Comparison of ENCODE assay signal across 8 cellular contexts in the genomic region with DNA sequence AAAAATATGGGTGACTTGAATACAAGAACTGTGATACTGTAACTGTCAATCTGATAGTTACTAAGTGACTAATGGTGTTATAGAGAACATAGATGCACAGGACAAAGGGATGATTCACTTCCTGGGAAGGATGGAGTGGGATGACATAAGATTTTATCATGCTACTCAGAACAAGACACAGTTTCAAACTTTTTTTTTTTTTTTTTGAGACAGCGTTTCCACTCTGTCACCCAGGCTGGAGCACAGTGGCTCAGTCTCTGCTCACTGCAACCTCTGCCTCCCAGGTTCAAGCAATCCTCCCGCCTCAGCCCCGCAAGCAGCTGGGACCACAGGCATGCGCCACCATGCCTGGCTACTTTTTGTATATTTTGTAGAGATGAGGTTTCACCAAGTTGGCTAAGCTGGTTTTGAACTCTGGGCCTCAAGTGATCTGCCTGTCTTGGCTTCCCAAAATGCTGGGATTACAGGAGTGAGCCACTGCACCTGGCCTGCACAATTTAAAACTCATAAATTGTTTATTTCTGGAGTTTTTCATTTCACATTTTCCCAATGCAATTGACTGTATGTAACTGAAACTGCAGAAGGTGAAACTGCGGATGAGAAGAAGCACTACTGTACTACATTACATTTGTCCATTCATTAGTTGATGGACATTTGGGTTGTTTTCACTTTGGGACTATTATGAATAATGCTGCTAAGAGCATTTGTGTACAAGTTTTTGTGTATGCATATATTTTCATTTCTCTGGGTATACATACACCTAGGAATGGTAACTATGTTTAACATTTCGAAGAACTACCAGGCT. TPM values are rescaled to one million over a fixed set of nuclear protein-coding genes. Genes with fewer than 3 reads are reported as not detected.
DNase-seq lines count a peak whose midpoint lies in the region; TF ChIP-seq lines count a peak whose summit lies in the region.
"Had no signal": no experiment of that assay in that cellular context is flagged by ENCODE, and none has a peak within 500 bp of the region (broad histone marks: within the 10 kb centered on the region; RNA-seq: fewer than 3 reads in every experiment).

No MANE protein-coding gene starts in this region.

- H4K20me1 ChIP-seq in neural progenitor cell (ENCODE audit: low read depth), result no peaks in the 10 kb centered on the region

- DNase-seq in Kasumi-1 (lab: John Stamatoyannopoulos, UW) (peak; percentile 15 to 18), fibroblast of pulmonary artery (ENCODE audit: low read depth) (peak; percentile 89), Ammon's horn (ENCODE audit: low spot score) (no peak), neural progenitor cell (ENCODE audit: low spot score) (no peak), DMS153 treated with DMSO at 0.1 percent for 48 hours (lab: John Stamatoyannopoulos, UW; ENCODE audit: unreplicated experiment) (no peak)
- no peak for DNase-seq in activated CD4-positive, alpha-beta T cell treated with anti-CD3 and anti-CD28 coated beads, Interleukin-2, amount 10 ng/mL, durations not matched to agents 7 days and 5 days
- DNase-seq in stimulated activated CD8-positive, alpha-beta memory T cell treated with anti-CD3 and anti-CD28 coated beads, Interleukin-7, amount 100 ng/mL, for 24 hours (ENCODE audit: low read depth), result peak; percentile 25

- CTCF ChIA-PET in activated CD4-positive, alpha-beta T cell treated with anti-CD3 and anti-CD28 coated beads, Interleukin-2, amount 10 ng/mL, durations not matched to agents 7 days and 5 days (lab: Charles Lee), result interaction anchor here (1.0 kb wide), 2 partner anchors 23 to 34 kb away, joined by 4 to 5 read pairs; no protein-coding TSS in a partner anchor

- H3K79me2 ChIP-seq in neural progenitor cell (ENCODE audit: low read depth), result no peaks in the 10 kb centered on the region

- H3K27me3 ChIP-seq in neural progenitor cell, result no peaks in the 10 kb centered on the region

- no peaks in the 10 kb centered on the region for H3K27me3 Mint-ChIP-seq in activated CD4-positive, alpha-beta T cell treated with anti-CD3 and anti-CD28 coated beads, Interleukin-2, amount 10 ng/mL, durations not matched to agents 7 days and 5 days
- peaks cover 8% of the 10 kb centered on the region for H3K27me3 Mint-ChIP-seq in neural progenitor cell (ENCODE audit: insufficient read depth, low read depth)

- peaks cover 44% of the 10 kb centered on the region for H3K4me1 Mint-ChIP-seq in activated CD4-positive, alpha-beta T cell treated with anti-CD3 and anti-CD28 coated beads, Interleukin-2, amount 10 ng/mL, durations not matched to agents 7 days and 5 days
- peaks cover 16% of the 10 kb centered on the region for H3K4me1 Mint-ChIP-seq in neural progenitor cell

- H3K9me3 ChIP-seq in neural progenitor cell (ENCODE audit: low read depth), result no peaks in the 10 kb centered on the region

- no peak overlapping the region for H3K4me3 Mint-ChIP-seq in activated CD4-positive, alpha-beta T cell treated with anti-CD3 and anti-CD28 coated beads, Interleukin-2, amount 10 ng/mL, durations not matched to agents 7 days and 5 days
- H3K4me3 Mint-ChIP-seq in neural progenitor cell, result no peak overlapping the region

- H2AFZ ChIP-seq in neural progenitor cell (replicated peaks), result no peak overlapping the region

- H3K4me3 ChIP-seq in fibroblast of pulmonary artery (replicated peaks; ENCODE audit: low read depth, low read length) (no peak overlapping the region), neural progenitor cell (no peak overlapping the region)

- peak overlapping the region; percentile 47 for H3K27ac Mint-ChIP-seq in activated CD4-positive, alpha-beta T cell treated with anti-CD3 and anti-CD28 coated beads, Interleukin-2, amount 10 ng/mL, durations not matched to agents 7 days and 5 days
- no peak overlapping the region for H3K27ac Mint-ChIP-seq in neural progenitor cell

- peaks cover 5% of the 10 kb centered on the region for H3K36me3 Mint-ChIP-seq in activated CD4-positive, alpha-beta T cell treated with anti-CD3 and anti-CD28 coated beads, Interleukin-2, amount 10 ng/mL, durations not matched to agents 7 days and 5 days (ENCODE audit: low read depth)
- no peaks in the 10 kb centered on the region for H3K36me3 Mint-ChIP-seq in neural progenitor cell

- no peak overlapping the region for H3K27ac ChIP-seq in neural progenitor cell

- no peak overlapping the region for H3K4me2 ChIP-seq in neural progenitor cell

- H3K9me3 Mint-ChIP-seq in activated CD4-positive, alpha-beta T cell treated with anti-CD3 and anti-CD28 coated beads, Interleukin-2, amount 10 ng/mL, durations not matched to agents 7 days and 5 days, result peaks cover 6% of the 10 kb centered on the region
- peaks cover 3% of the 10 kb centered on the region for H3K9me3 Mint-ChIP-seq in neural progenitor cell

- H3K36me3 ChIP-seq in neural progenitor cell, result no peaks in the 10 kb centered on the region

- H3F3A ChIP-seq in neural progenitor cell (ENCODE audit: low read depth), result peaks cover 4% of the 10 kb centered on the region

- no peak overlapping the region for H3K9ac ChIP-seq in neural progenitor cell

- POLR2A ChIA-PET in activated CD4-positive, alpha-beta T cell treated with anti-CD3 and anti-CD28 coated beads, Interleukin-2, amount 10 ng/mL, durations not matched to agents 7 days and 5 days (lab: Charles Lee), result no interaction called here

- H3K4me1 ChIP-seq in neural progenitor cell, result peaks cover 6% of the 10 kb centered on the region

- TF ChIP-seq CTCF in fibroblast of pulmonary artery (IDR thresholded peaks at IDR 0.05; ENCODE audit: low read length, missing control alignments) (no peak), neural progenitor cell (IDR thresholded peaks at IDR 0.05) (no peak)

RNA-seq across cellular contexts. Expression of a gene that starts 40.6 kb away (rescaled TPM):
- total RNA-seq in activated CD4-positive, alpha-beta T cell treated with anti-CD3 and anti-CD28 coated beads, Interleukin-2, amount 10 ng/mL, durations not matched to agents 7 days and 5 days, result not detected
- total RNA-seq in neural progenitor cell (ENCODE audit: low replicate concordance), result not detected in 2 replicates
- total RNA-seq: left lobe of liver had no signal

RNA-seq across cellular contexts. Expression of a gene that starts 47.2 kb away (rescaled TPM):
- total RNA-seq in activated CD4-positive, alpha-beta T cell treated with anti-CD3 and anti-CD28 coated beads, Interleukin-2, amount 10 ng/mL, durations not matched to agents 7 days and 5 days, result 100 to 1,000 TPM; 145 to 183 TPM
- 27.3 and 39.2 TPM in 2 replicates for total RNA-seq in neural progenitor cell (ENCODE audit: low replicate concordance)

Comparison
In these comparisons a context has a peak if more than half of its experiments do, and no peak if none do; other contexts are left out.
1. DNase-seq: peak in Kasumi-1 (2 of 2), fibroblast of pulmonary artery (single experiment) and stimulated activated CD8-positive, alpha-beta memory T cell treated with anti-CD3 and anti-CD28 coated beads, Interleukin-7, amount 100 ng/mL, for 24 hours (single experiment); none in activated CD4-positive, alpha-beta T cell treated with anti-CD3 and anti-CD28 coated beads, Interleukin-2, amount 10 ng/mL, durations not matched to agents 7 days and 5 days (single experiment), Ammon's horn (single experiment), neural progenitor cell (single experiment) and DMS153 treated with DMSO at 0.1 percent for 48 hours (single experiment).